14 cellular contexts compared by ENCODE assay signal in genomic region chr3:30694668-30695067, GRCh38.
DNase-seq lines count a peak whose midpoint lies in the region; ATAC-seq, FAIRE-seq and TF ChIP-seq lines count a peak whose summit lies in the region.
"Had no signal": no experiment of that assay in that cellular context is flagged by ENCODE, and none has a peak within 500 bp of the region (broad histone marks: within the 10 kb centered on the region; RNA-seq: fewer than 3 reads in every experiment).

No MANE protein-coding gene starts in this region.

- no peak overlapping the region for H3K4me3 Mint-ChIP-seq in activated naive CD8-positive, alpha-beta T cell treated with anti-CD3 and anti-CD28 coated beads, Interleukin-2, amount 50 U/mL, for 24 hours
- H3K4me3 Mint-ChIP-seq: HFFc6 had no signal

- H3K27me3 ChIP-seq in HepG2 (ENCODE audit: control insufficient read depth in 1 of 2, insufficient read depth in 2 of 2, low read length in 2 of 2), result no peaks in the 10 kb centered on the region
- H3K27me3 ChIP-seq in right lobe of liver, result no peaks in the 10 kb centered on the region
- H3K27me3 ChIP-seq in Panc1 (ENCODE audit: control insufficient read depth, insufficient read depth, low read length), result no peaks in the 10 kb centered on the region

- no peaks in the 10 kb centered on the region for H3K79me2 ChIP-seq in HepG2 (ENCODE audit: insufficient read depth, low read length)

- H3K27ac ChIP-seq in HepG2 (ENCODE audit: extremely low read length, insufficient read depth, low read length) (no peak overlapping the region), right lobe of liver (no peak overlapping the region), Panc1 (ENCODE audit: low read length) (0 out of 2 replicates have a peak overlapping the region, but pooled peaks have one; percentile 5)

- DNase-seq in HepG2 (ENCODE audit: low spot score) (no peak), right lobe of liver (no peak), Panc1 (ENCODE audit: low read depth, low spot score) (no peak)
- DNase-seq in activated naive CD8-positive, alpha-beta T cell treated with anti-CD3 and anti-CD28 coated beads, Interleukin-2, amount 50 U/mL, for 24 hours, result no peak
- DNase-seq: EL, HFFc6, IMR-90, Kasumi-1, NCI-H1930, NCI-H510A treated with DMSO at 0.1 percent for 48 hours, SIG-M5 had no signal

- H3K27ac Mint-ChIP-seq in activated naive CD8-positive, alpha-beta T cell treated with anti-CD3 and anti-CD28 coated beads, Interleukin-2, amount 50 U/mL, for 24 hours, result peak overlapping the region; percentile 47
- H3K27ac Mint-ChIP-seq: HFFc6 had no signal

- POLR2A ChIA-PET in HepG2 (lab: Yijun Ruan, JAX) (interaction anchor here (1.0 to 2.5 kb wide), 2 partner anchors 26 to 435 kb away, joined by 4 to 8 read pairs; no protein-coding TSS in a partner anchor), Panc1 (lab: Charles Lee) (no interaction called here)

- CTCF ChIA-PET in HepG2 (lab: Yijun Ruan, JAX; ENCODE audit: low intra/inter-chr PET ratio, low total read pairs), result interaction anchor here (0.6 kb wide), 1 partner anchor 611 kb away, joined by 3 read pairs; no protein-coding TSS in a partner anchor
- CTCF ChIA-PET in Panc1 (lab: Charles Lee), result interaction anchor here (0.6 to 1.3 kb wide), 2 partner anchors 375 to 678 kb away, joined by 3 to 10 read pairs; no protein-coding TSS in a partner anchor

- BruUV-seq in HepG2 (replicated peaks; lab: Mats Ljungman, UMichigan) (no TSS peak), Panc1 (replicated peaks; lab: Mats Ljungman, UMichigan) (no TSS peak)

- ATAC-seq in HepG2 (no peak), right lobe of liver (no peak), Panc1 (no peak), HG02970 (IDR thresholded peaks at IDR 0.05; ENCODE audit: low FRiP score, unreplicated experiment) (no peak), HG02884 (IDR thresholded peaks at IDR 0.05; ENCODE audit: unreplicated experiment) (no peak)
- ATAC-seq in activated naive CD8-positive, alpha-beta T cell treated with anti-CD3 and anti-CD28 coated beads, Interleukin-2, amount 50 U/mL, for 24 hours, result no peak
- ATAC-seq in activated CD4-positive, CD25-positive, alpha-beta regulatory T cell treated with anti-CD3 and anti-CD28 coated beads, Interleukin-2, amount 50 U/mL, for 24 hours, result no peak

- H3K9me3 ChIP-seq in HepG2 (ENCODE audit: low read length), result no peaks in the 10 kb centered on the region
- no peaks in the 10 kb centered on the region for H3K9me3 ChIP-seq in right lobe of liver
- no peaks in the 10 kb centered on the region for H3K9me3 ChIP-seq in Panc1 (ENCODE audit: control insufficient read depth, insufficient read depth, low read depth, low read length)

- H3K36me3 Mint-ChIP-seq in activated naive CD8-positive, alpha-beta T cell treated with anti-CD3 and anti-CD28 coated beads, Interleukin-2, amount 50 U/mL, for 24 hours (ENCODE audit: low read depth), result peaks cover 78% of the 10 kb centered on the region

- H3K4me3 ChIP-seq in HepG2 (replicated peaks in 1 of 3; ENCODE audit: insufficient read depth in 1 of 3, low read depth in 2 of 3, low read length in 3 of 3) (no peak overlapping the region), right lobe of liver (no peak overlapping the region), Panc1 (ENCODE audit: low read depth in 2 of 2, low read length in 2 of 2) (no peak overlapping the region)

- no peak overlapping the region for H2AFZ ChIP-seq in HepG2 (ENCODE audit: low read length)

- TF ChIP-seq POLR2A in HepG2 (IDR thresholded peaks at IDR 0.05; ENCODE audit: insufficient read depth in 1 of 2, low read depth in 2 of 2, low read length in 2 of 2), result peak; percentile 6 to 44; a peak in 1 of 4 replicates
- TF ChIP-seq POLR2A in right lobe of liver (IDR thresholded peaks at IDR 0.05), result no peak

- intact Hi-C loops in HepG2 (cut with micrococcal nuclease; ENCODE audit: unreplicated experiment) (loop anchor here (5.0 to 10.0 kb wide), 2 partner anchors 200 to 582 kb away; no protein-coding TSS in a partner anchor), right lobe of liver (cut with DNase I) (no loop called here), Panc1 (cut with micrococcal nuclease; ENCODE audit: unreplicated experiment) (loop anchor here (5.0 to 10.0 kb wide), 2 partner anchors 82 to 580 kb away; no protein-coding TSS in a partner anchor)

- peaks cover 52% of the 10 kb centered on the region for H3K4me1 Mint-ChIP-seq in activated naive CD8-positive, alpha-beta T cell treated with anti-CD3 and anti-CD28 coated beads, Interleukin-2, amount 50 U/mL, for 24 hours

- no peak overlapping the region for H3K9ac ChIP-seq in HepG2 (ENCODE audit: insufficient read depth, low read depth, low read length)

- 88% methylated on average over 3 of the region's 3 CpGs for WGBS in HepG2 (ENCODE audit: low lambda C conversion rate)
- 87% methylated on average over 3 of the region's 3 CpGs for WGBS in right lobe of liver (ENCODE audit: insufficient coverage, low coverage, low lambda C conversion rate, missing lambda C conversion rate)

- TF ChIP-seq RAD21 in HepG2 (CRISPR knock-in tag; IDR thresholded peaks at IDR 0.05), result no peak

- H3K9me3 Mint-ChIP-seq in activated naive CD8-positive, alpha-beta T cell treated with anti-CD3 and anti-CD28 coated beads, Interleukin-2, amount 50 U/mL, for 24 hours, result no peaks in the 10 kb centered on the region
- H3K9me3 Mint-ChIP-seq: HFFc6 had no signal

- no peak for TF ChIP-seq CTCF in HepG2 (CRISPR knock-in tag; IDR thresholded peaks at IDR 0.05)
- no peak for TF ChIP-seq CTCF in right lobe of liver (IDR thresholded peaks at IDR 0.05)
- TF ChIP-seq CTCF in Panc1 (IDR thresholded peaks at IDR 0.05), result no peak; the same call in 1 of the 2 replicates

- no peak for FAIRE-seq in HepG2 (lab: Jason Lieb, UNC)

- H3K36me3 ChIP-seq in HepG2 (replicated peaks in 1 of 2; ENCODE audit: control insufficient read depth in 1 of 2, insufficient read depth in 2 of 2, low read length in 2 of 2), result peaks cover 19 to 63% of the 10 kb centered on the region in 2 experiments
- H3K36me3 ChIP-seq in right lobe of liver, result peaks cover 0 to 30% (median 2%) of the 10 kb centered on the region in 4 donors
- H3K36me3 ChIP-seq in Panc1 (ENCODE audit: control insufficient read depth, insufficient read depth, low read length), result peaks cover 8% of the 10 kb centered on the region; the same call in 1 of the 2 replicates

- H3K4me1 ChIP-seq in HepG2 (ENCODE audit: insufficient read depth, low read length), result peaks cover 38% of the 10 kb centered on the region
- H3K4me1 ChIP-seq in right lobe of liver, result peaks cover 0 to 29% (median 10%) of the 10 kb centered on the region in 4 donors
- H3K4me1 ChIP-seq in Panc1 (ENCODE audit: control insufficient read depth, insufficient read depth, low read length), result peaks cover 21% of the 10 kb centered on the region

- H3K27me3 Mint-ChIP-seq in activated naive CD8-positive, alpha-beta T cell treated with anti-CD3 and anti-CD28 coated beads, Interleukin-2, amount 50 U/mL, for 24 hours, result no peaks in the 10 kb centered on the region

- in situ Hi-C loops in HepG2 (cut with HindIII; ENCODE audit: extremely low pct_ligation_motif_present, low pct_unique_long_range_greater_than_20kb), result no loop called here
- in situ Hi-C loops in Panc1 (cut with HindIII; ENCODE audit: low pct_unique_long_range_greater_than_20kb, low sequenced_read_pairs), result no loop called here

- H4K20me1 ChIP-seq in HepG2 (ENCODE audit: insufficient read depth, low read length), result peaks cover 32% of the 10 kb centered on the region

- no peak overlapping the region for H3K4me2 ChIP-seq in HepG2 (ENCODE audit: low read depth, low read length)

- TF ChIP-seq EP300 in HepG2 (IDR thresholded peaks at IDR 0.05; ENCODE audit: low read depth in 2 of 2, low read length in 2 of 2) (no peak), HepG2 (CRISPR knock-in tag; IDR thresholded peaks at IDR 0.05; ENCODE audit: borderline replicate concordance) (no peak)

TF ChIP-seq in HepG2, 621 proteins besides CTCF, POLR2A, EP300 and RAD21 (continues in another document):
- TF ChIP-seq ZNF747 (CRISPR knock-in tag; IDR thresholded peaks at IDR 0.05; ENCODE audit: borderline replicate concordance), result peak; percentile 49; the same call in 1 of the 2 replicates
- peak; percentile 85 for TF ChIP-seq ZKSCAN1 (IDR thresholded peaks at IDR 0.05; ENCODE audit: low read length)
- no peak for TF ChIP-seq ZNF274 (CRISPR knock-in tag; IDR thresholded peaks at IDR 0.05)
- no peak for TF ChIP-seq ZNF484 (CRISPR knock-in tag; IDR thresholded peaks at IDR 0.05; ENCODE audit: borderline replicate concordance, low read depth)
- no peak for TF ChIP-seq ZNF580 (CRISPR knock-in tag; IDR thresholded peaks at IDR 0.05; ENCODE audit: borderline replicate concordance, low read depth)

Comparison
In these comparisons a context has a peak if more than half of its experiments do, and no peak if none do; other contexts are left out.
1. intact Hi-C loops: an anchor here in HepG2 (5.0 to 10.0 kb wide) and Panc1 (5.0 to 10.0 kb wide); none called in right lobe of liver.